19 cellular contexts compared by ENCODE assay signal in the genomic region with DNA sequence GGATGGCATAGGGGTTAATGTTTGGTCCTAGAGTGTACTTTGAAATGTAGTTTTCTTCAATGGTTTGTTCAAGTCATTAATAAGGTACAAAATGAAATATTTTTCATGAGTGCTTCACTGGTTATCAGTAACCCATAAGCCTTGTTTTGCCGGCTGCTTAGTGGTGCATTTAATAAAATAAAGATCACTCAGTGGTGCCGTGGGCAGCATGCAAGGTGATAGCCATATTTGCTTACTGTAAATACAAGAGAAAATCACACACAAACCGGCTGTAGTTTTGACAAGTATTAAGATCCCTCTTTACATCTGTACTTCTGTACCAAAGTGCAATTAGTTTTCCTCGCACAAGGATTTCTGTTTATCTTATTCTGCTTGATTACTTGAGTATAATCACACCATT.
"Had no signal": no experiment of that assay in that cellular context is flagged by ENCODE, and none has a peak within 500 bp of the region (broad histone marks: within the 10 kb centered on the region; RNA-seq: fewer than 3 reads in every experiment).

No MANE protein-coding gene starts in this region.

- H3K79me2 ChIP-seq: parathyroid adenoma had no signal

- H3K4me1 ChIP-seq: parathyroid adenoma, prostate gland, right lobe of liver, thyroid gland had no signal

- H3K36me3 Mint-ChIP-seq: stimulated activated effector memory CD8-positive, alpha-beta T cell treated with anti-CD3 and anti-CD28 coated beads, Interleukin-12 subunit alpha, Interleukin-12 subunit beta, amount 100 ng/mL, for 72 hours; type B pancreatic cell had no signal

- H3K9me3 Mint-ChIP-seq: naive B cell; nephron; stimulated activated effector memory CD8-positive, alpha-beta T cell treated with anti-CD3 and anti-CD28 coated beads, Interleukin-12 subunit alpha, Interleukin-12 subunit beta, amount 100 ng/mL, for 72 hours; type B pancreatic cell had no signal

- H3K27ac Mint-ChIP-seq: naive B cell; nephron; stimulated activated effector memory CD8-positive, alpha-beta T cell treated with anti-CD3 and anti-CD28 coated beads, Interleukin-12 subunit alpha, Interleukin-12 subunit beta, amount 100 ng/mL, for 72 hours; type B pancreatic cell had no signal

- H3K27ac ChIP-seq: heart left ventricle, parathyroid adenoma, prostate gland, right lobe of liver, suprapubic skin, thyroid gland had no signal

- H3K4me1 Mint-ChIP-seq: naive B cell; stimulated activated effector memory CD8-positive, alpha-beta T cell treated with anti-CD3 and anti-CD28 coated beads, Interleukin-12 subunit alpha, Interleukin-12 subunit beta, amount 100 ng/mL, for 72 hours had no signal

- H3K4me3 ChIP-seq: dorsolateral prefrontal cortex, heart left ventricle, prostate gland, right lobe of liver, suprapubic skin, thyroid gland had no signal

- H3K4me3 Mint-ChIP-seq: naive B cell; nephron; stimulated activated effector memory CD8-positive, alpha-beta T cell treated with anti-CD3 and anti-CD28 coated beads, Interleukin-12 subunit alpha, Interleukin-12 subunit beta, amount 100 ng/mL, for 72 hours; type B pancreatic cell had no signal

- H3K27me3 ChIP-seq: dorsolateral prefrontal cortex, heart left ventricle, right lobe of liver, suprapubic skin, thyroid gland had no signal

- H3K36me3 ChIP-seq: prostate gland, right lobe of liver, suprapubic skin, thyroid gland had no signal

- H3K27me3 Mint-ChIP-seq: naive B cell, type B pancreatic cell had no signal

- DNase-seq: dorsolateral prefrontal cortex; effector CD8-positive, alpha-beta T cell; heart left ventricle; hippocampal formation; kidney glomerular epithelial cell; mesendoderm; naive B cell; right lobe of liver; stimulated activated CD4-positive, alpha-beta T cell treated with anti-CD3 and anti-CD28 coated beads, Interleukin-4, amount 100 ng/mL, for 1 hour; stimulated activated CD8-positive, alpha-beta memory T cell treated with anti-CD3 and anti-CD28 coated beads, Interleukin-4, amount 100 ng/mL, for 48 hours; stimulated activated naive CD8-positive, alpha-beta T cell treated with anti-CD3 and anti-CD28 coated beads, Interleukin-15, Interleukin-2, amounts not matched to agents 100 U/mL and 50 U/mL, for 24 hours; thyroid gland had no signal

- ATAC-seq: esophagus mucosa; heart left ventricle; right lobe of liver; stimulated activated effector memory CD8-positive, alpha-beta T cell treated with anti-CD3 and anti-CD28 coated beads, Interleukin-12 subunit alpha, Interleukin-12 subunit beta, amount 100 ng/mL, for 72 hours; stimulated activated naive CD8-positive, alpha-beta T cell treated with anti-CD3 and anti-CD28 coated beads, Interleukin-15, Interleukin-2, amounts not matched to agents 100 U/mL and 50 U/mL, for 24 hours had no signal

- H2AFZ ChIP-seq: parathyroid adenoma had no signal
